ENCODE assay signal across 15 cellular contexts in genomic region chr11:134350381-134350780, GRCh38. TPM values are rescaled to one million over a fixed set of nuclear protein-coding genes. Genes with fewer than 3 reads are reported as not detected.
DNase-seq lines count a peak whose midpoint lies in the region; ATAC-seq and TF ChIP-seq lines count a peak whose summit lies in the region.
"Had no signal": no experiment of that assay in that cellular context is flagged by ENCODE, and none has a peak within 500 bp of the region (broad histone marks: within the 10 kb centered on the region; RNA-seq: fewer than 3 reads in every experiment).

No MANE protein-coding gene starts in this region.

- H3K4me1 ChIP-seq in spleen, result no peaks in the 10 kb centered on the region

- 80 to 90% (median 87%) methylated on average over 9 of the region's 9 CpGs for WGBS in spleen, 5 donors

- ATAC-seq in GM18861 (IDR thresholded peaks at IDR 0.05; ENCODE audit: unreplicated experiment), result peak; percentile 74
- peak; percentile 78 for ATAC-seq in GM21529 (IDR thresholded peaks at IDR 0.05; ENCODE audit: unreplicated experiment)
- ATAC-seq in HG03280 (IDR thresholded peaks at IDR 0.05; ENCODE audit: unreplicated experiment), result peak; percentile 49

- TF ChIP-seq CTCF in spleen (IDR thresholded peaks at IDR 0.05 in 8 of 11, conservative IDR thresholded peaks at IDR 0.05 in 3 of 11) (no peak), foreskin fibroblast (IDR thresholded peaks at IDR 0.05; ENCODE audit: low read depth, low read length) (no peak)

- H3K27ac Mint-ChIP-seq in immature natural killer cell, result peak overlapping the region; percentile 64 to 98 (median 94)
- H3K27ac Mint-ChIP-seq: activated T-cell treated with anti-CD3 and anti-CD28 coated beads, Interleukin-2, amount 50 U/mL, for 24 hours; IgD-negative memory B cell had no signal

- peaks cover 0 to 9% (median 0%) of the 10 kb centered on the region in 3 donors for H3K36me3 Mint-ChIP-seq in immature natural killer cell

- DNase-seq in immature natural killer cell (peak in 1 of 3 donors; percentile 9), spleen (no peak), foreskin fibroblast (no peak), putamen (ENCODE audit: low spot score) (no peak)
- DNase-seq: activated T-cell treated with anti-CD3 and anti-CD28 coated beads, Interleukin-2, amount 50 U/mL, for 24 hours; amygdala; DMS79 treated with DMSO at 0.1 percent for 48 hours; mesenchymal stem cell; NCI-H82; retina had no signal

- H3K27me3 ChIP-seq in spleen (replicated peaks in 1 of 7), result no peaks in the 10 kb centered on the region
- H3K27me3 ChIP-seq: BLaER1 had no signal

- H3K27me3 Mint-ChIP-seq in immature natural killer cell (ENCODE audit: low read depth in 3 of 3), result peaks cover 6 to 10% (median 8%) of the 10 kb centered on the region in 3 donors
- H3K27me3 Mint-ChIP-seq: activated T-cell treated with anti-CD3 and anti-CD28 coated beads, Interleukin-2, amount 50 U/mL, for 24 hours had no signal

- peak overlapping the region in 2 of 5 donors; percentile 14 to 75 for H3K4me3 Mint-ChIP-seq in immature natural killer cell
- H3K4me3 Mint-ChIP-seq: activated T-cell treated with anti-CD3 and anti-CD28 coated beads, Interleukin-2, amount 50 U/mL, for 24 hours; IgD-negative memory B cell had no signal

- H3K36me3 ChIP-seq in spleen, result no peaks in the 10 kb centered on the region
- H3K36me3 ChIP-seq: BLaER1 had no signal

- no peak overlapping the region for H3K4me3 ChIP-seq in spleen
- H3K4me3 ChIP-seq in foreskin fibroblast (ENCODE audit: low read depth in 1 of 2, low read length in 2 of 2), result no peak overlapping the region
- H3K4me3 ChIP-seq: BLaER1 had no signal

- intact Hi-C loops in spleen (cut with DNase I; ENCODE audit: low total_unique reads), result no loop called here

- H3K9me3 Mint-ChIP-seq in immature natural killer cell, result peaks cover 0 to 2% (median 0%) of the 10 kb centered on the region in 6 donors

- no peak for TF ChIP-seq POLR2A in spleen (IDR thresholded peaks at IDR 0.05)

- peaks cover 38 to 52% of the 10 kb centered on the region in 2 donors for H3K4me1 Mint-ChIP-seq in immature natural killer cell

- H3K27ac ChIP-seq in spleen, result peak overlapping the region in 3 of 8 donors; percentile 2 to 34 (median 26)
- H3K27ac ChIP-seq: BLaER1 had no signal

- peaks cover 0 to 10% (median 2%) of the 10 kb centered on the region in 8 donors for H3K9me3 ChIP-seq in spleen

RNA-seq across cellular contexts. Expression of gene GLB1L2, which starts 18.6 kb away (rescaled TPM):
- polyA plus RNA-seq in immature natural killer cell, result 1 to 10 TPM in 2 of 3 donors, not detected in 1; 1.4 to 1.7 TPM
- total RNA-seq in spleen, result 1 to 10 TPM in 1 of 7 donors, under 1 TPM in 5, not detected in 1; 0.36 to 1.5 (median 0.65) TPM
- under 1 TPM; 0.29 to 0.48 (median 0.46) TPM for polyA plus RNA-seq in spleen
